ENCODE assay signal across 23 cellular contexts in the genomic region with DNA sequence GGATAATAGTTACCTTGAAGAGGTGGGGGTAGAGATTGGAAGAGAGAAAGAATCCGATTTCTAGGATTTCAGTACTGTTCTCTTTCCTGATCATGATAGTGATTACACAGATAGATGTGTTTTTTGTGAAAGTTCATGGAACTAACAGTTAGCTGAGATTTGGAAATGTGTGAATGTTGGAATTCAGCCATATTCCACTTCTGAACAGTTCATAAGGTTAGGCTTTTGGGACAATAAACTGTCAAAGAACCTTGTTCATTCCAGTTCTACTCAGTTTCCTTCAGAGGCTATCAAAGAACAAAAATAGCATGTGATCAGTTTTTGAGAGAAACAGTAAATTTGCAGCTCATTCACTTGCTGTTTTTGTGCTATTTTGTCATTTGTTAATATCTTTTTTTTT.
"Had no signal": no experiment of that assay in that cellular context is flagged by ENCODE, and none has a peak within 500 bp of the region (broad histone marks: within the 10 kb centered on the region; RNA-seq: fewer than 3 reads in every experiment).

No MANE protein-coding gene starts in this region.

- ATAC-seq: natural killer cell; psoas muscle; right cardiac atrium; sciatic nerve; stimulated activated memory B cell treated with anti-CD40 and anti-IgM and Interleukin-4, amounts not matched to agents 10 μg/mL and 1 μg/mL and 100 μg/mL, for 72 hours; stimulated activated naive CD8-positive, alpha-beta T cell treated with anti-CD3 and anti-CD28 coated beads, Interleukin-15, amount 100 ng/mL, for 72 hours; stimulated activated naive CD8-positive, alpha-beta T cell treated with anti-CD3 and anti-CD28 coated beads, Interleukin-15, Interleukin-2, amounts not matched to agents 100 U/mL and 50 U/mL, for 24 hours; upper lobe of right lung had no signal

- DNase-seq: natural killer cell; occipital lobe; ovary; posterior cingulate gyrus; psoas muscle; right cardiac atrium; spleen; stimulated activated CD4-positive, alpha-beta T cell treated with anti-CD3 and anti-CD28 coated beads, Interleukin-12 subunit alpha, Interleukin-12 subunit beta, amount 100 ng/mL, for 4 hours; stimulated activated CD4-positive, alpha-beta T cell treated with anti-CD3 and anti-CD28 coated beads, Interleukin-1b, Interleukin-23, amount 100 ng/mL, for 48 hours; stimulated activated CD4-positive, alpha-beta T cell treated with anti-CD3 and anti-CD28 coated beads, Interleukin-4, amount 100 ng/mL, for 1 hour; stimulated activated CD4-positive, alpha-beta T cell treated with anti-CD3 and anti-CD28 coated beads, Interleukin-4, amount 100 ng/mL, for 4 hours; stimulated activated CD8-positive, alpha-beta memory T cell treated with anti-CD3 and anti-CD28 coated beads, Interleukin-4, amount 100 ng/mL, for 48 hours; stimulated activated naive CD4-positive, alpha-beta T cell; stimulated activated naive CD8-positive, alpha-beta T cell treated with anti-CD3 and anti-CD28 coated beads, Interleukin-15, amount 100 ng/mL, for 72 hours; stimulated activated naive CD8-positive, alpha-beta T cell treated with anti-CD3 and anti-CD28 coated beads, Interleukin-15, Interleukin-2, amounts not matched to agents 100 U/mL and 50 U/mL, for 24 hours; substantia nigra; testis; tibial artery; transverse colon; upper lobe of right lung; uterus had no signal
